ENCODE assay signal across 17 cellular contexts in the genomic region with DNA sequence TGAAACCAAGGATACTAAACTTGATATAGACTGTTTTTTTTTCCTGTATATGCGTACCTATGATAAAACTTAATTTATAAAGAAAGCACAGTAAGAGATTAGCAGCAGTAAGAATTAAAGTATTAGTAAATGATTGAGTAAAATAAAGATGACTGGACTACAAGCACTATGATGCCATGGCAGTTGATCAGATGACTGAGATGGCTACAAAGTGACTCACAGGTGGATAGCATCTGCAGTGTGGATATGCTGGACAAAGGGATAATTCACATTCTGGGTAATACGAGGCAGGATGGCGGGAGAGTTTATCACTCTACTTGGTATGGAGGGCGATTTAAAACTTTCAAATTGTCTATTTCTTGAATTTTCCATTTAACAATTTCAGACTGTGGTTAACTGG. TPM values are rescaled to one million over a fixed set of nuclear protein-coding genes. Genes with fewer than 3 reads are reported as not detected.
DNase-seq lines count a peak whose midpoint lies in the region; ATAC-seq, FAIRE-seq and TF ChIP-seq lines count a peak whose summit lies in the region.
"Had no signal": no experiment of that assay in that cellular context is flagged by ENCODE, and none has a peak within 500 bp of the region (broad histone marks: within the 10 kb centered on the region; RNA-seq: fewer than 3 reads in every experiment).

No MANE protein-coding gene starts in this region.

- intact Hi-C loops in PC-3 (cut with micrococcal nuclease): no loop called here

- H3K4me2 ChIP-seq in PC-3 (ENCODE audit: low read length): no peak overlapping the region

- no TSS peak for BruUV-seq in PC-3 (replicated peaks; lab: Mats Ljungman, UMichigan)

- POLR2A ChIA-PET in PC-3 (lab: Charles Lee; ENCODE audit: unreplicated experiment): no interaction called here

- DNase-seq in ELR (ENCODE audit: low read depth) (peak; percentile 72), PC-3 (peak; percentile 10), bronchial epithelial cell (ENCODE audit: low read depth) (peak; percentile 26), renal cortical epithelial cell (ENCODE audit: low read depth) (peak; percentile 55), Peyer's patch (no peak), NCI-H1092 treated with DMSO at 0.1 percent for 48 hours (lab: John Stamatoyannopoulos, UW) (no peak), GOT3 (lab: John Stamatoyannopoulos, UW) (no peak)
- DNase-seq: COR-L47, DMS153, NCI-H146, NCI-H2081 treated with DMSO at 0.1 percent for 48 hours, NCI-H2227 treated with DMSO at 0.1 percent for 48 hours, NCI-H524, SIG-M5 had no signal

- ATAC-seq in PC-3: 0 out of 2 replicates have a peak, but pooled peaks have one; percentile 20
- ATAC-seq: HCT116, K562 had no signal

- no peak for TF ChIP-seq CTCF in PC-3 (conservative IDR thresholded peaks at IDR 0.05; ENCODE audit: low read depth, low read length)
- TF ChIP-seq CTCF in bronchial epithelial cell (IDR thresholded peaks at IDR 0.05; ENCODE audit: insufficient read depth, low read length, severe bottlenecking): no peak
- no peak for TF ChIP-seq CTCF in Peyer's patch (IDR thresholded peaks at IDR 0.05)

- TF ChIP-seq POLR2A in Peyer's patch (IDR thresholded peaks at IDR 0.05): no peak

- no peaks in the 10 kb centered on the region for H3F3A ChIP-seq in PC-3 (ENCODE audit: low read length, unreplicated experiment)

- no peak for FAIRE-seq in bronchial epithelial cell (lab: Jason Lieb, UNC)
- FAIRE-seq: GM19239, K562 had no signal

- H4K20me1 ChIP-seq in PC-3 (ENCODE audit: low read length): no peaks in the 10 kb centered on the region

- no peak overlapping the region for H3K27ac ChIP-seq in PC-3 (ENCODE audit: low read length)
- no peak overlapping the region for H3K27ac ChIP-seq in Peyer's patch

- no peak overlapping the region for H2AFZ ChIP-seq in PC-3 (ENCODE audit: low read length)

- H3K79me2 ChIP-seq in PC-3 (ENCODE audit: low read length): no peaks in the 10 kb centered on the region

- CTCF ChIA-PET in PC-3 (lab: Charles Lee): no interaction called here

- no peaks in the 10 kb centered on the region for H3K9me3 ChIP-seq in PC-3 (ENCODE audit: low read length)
- no peaks in the 10 kb centered on the region for H3K9me3 ChIP-seq in Peyer's patch

- H3K4me1 ChIP-seq in PC-3 (ENCODE audit: insufficient read depth, low read length) (no peaks in the 10 kb centered on the region), Peyer's patch (no peaks in the 10 kb centered on the region)

- no peak overlapping the region for H3K9ac ChIP-seq in PC-3 (ENCODE audit: low read length)

- H3K27me3 ChIP-seq in PC-3 (ENCODE audit: low read length) (no peaks in the 10 kb centered on the region), bronchial epithelial cell (ENCODE audit: control insufficient read depth, insufficient read depth, low read length) (no peaks in the 10 kb centered on the region), Peyer's patch (no peaks in the 10 kb centered on the region)

- H3K36me3 ChIP-seq in PC-3 (ENCODE audit: low read depth, low read length) (no peaks in the 10 kb centered on the region), bronchial epithelial cell (ENCODE audit: control insufficient read depth, insufficient read depth, low read length) (no peaks in the 10 kb centered on the region), Peyer's patch (no peaks in the 10 kb centered on the region)

- no peaks in the 10 kb centered on the region for H3K9me2 ChIP-seq in PC-3 (replicated peaks; ENCODE audit: low read length)

- H3K4me3 ChIP-seq in PC-3 (ENCODE audit: low read length): no peak overlapping the region
- H3K4me3 ChIP-seq in bronchial epithelial cell (ENCODE audit: low read depth, low read length): no peak overlapping the region
- H3K4me3 ChIP-seq in Peyer's patch: no peak overlapping the region
- H3K4me3 ChIP-seq: K562 had no signal

RNA-seq across cellular contexts. Expression of a gene that starts 11.8 kb away (rescaled TPM):
- total RNA-seq in PC-3 (2014; rRNA removed) (0.04 TPM in 1 of 2 replicates, not detected in the other), bronchial epithelial cell (not detected in 2 replicates), renal cortical epithelial cell (not detected in 2 replicates), Peyer's patch (1 to 10 TPM in 1 of 4 donors, under 1 TPM in 2, not detected in 1; 0.27 to 1.7 (median 0.35) TPM)
- total RNA-seq: K562 had no signal

Comparison
In these comparisons a context has a peak if more than half of its experiments do, and no peak if none do; other contexts are left out.
1. DNase-seq: peak in ELR (single experiment), PC-3 (single experiment), bronchial epithelial cell (single experiment) and renal cortical epithelial cell (single experiment); none in Peyer's patch (0 of 3), NCI-H1092 treated with DMSO at 0.1 percent for 48 hours (single experiment) and GOT3 (single experiment).